In genomic region chr20:36093025-36093803, GRCh38 we compare ENCODE assay signal across 8 cellular contexts.
DNase-seq lines count a peak whose midpoint lies in the region; ATAC-seq and TF ChIP-seq lines count a peak whose summit lies in the region.

No MANE protein-coding gene starts in this region.

- peaks cover 10% of the 10 kb centered on the region for H3K79me1 ChIP-seq in trophoblast cell (ENCODE audit: low read length)

- ATAC-seq in Right ventricle myocardium superior (ENCODE audit: poor library complexity) (peak; percentile 50), GM18502 (IDR thresholded peaks at IDR 0.05; ENCODE audit: poor library complexity, unreplicated experiment) (no peak), GM21786 (IDR thresholded peaks at IDR 0.05; ENCODE audit: unreplicated experiment) (no peak)

- H3K23ac ChIP-seq in trophoblast cell (ENCODE audit: low read length), result peak overlapping the region; percentile 0

- peaks cover 4% of the 10 kb centered on the region for H3K36me3 Mint-ChIP-seq in activated naive CD4-positive, alpha-beta T cell treated with anti-CD3 and anti-CD28 coated beads, Interleukin-2, amount 50 U/mL, for 24 hours

- H3K4ac ChIP-seq in trophoblast cell (ENCODE audit: low read depth, low read length), result peak overlapping the region; percentile 5

- peak; percentile 77 for DNase-seq in Right ventricle myocardium superior
- peak in 1 of 2 donors; percentile 26 for DNase-seq in trophoblast cell
- no peak for DNase-seq in globus pallidus (ENCODE audit: low spot score)

- no CpG with 5 or more reads among the region's 78 CpGs for WGBS in trophoblast cell (ENCODE audit: extremely low coverage, insufficient coverage, insufficient read length)

- peak overlapping the region; percentile 54 for H3K14ac ChIP-seq in trophoblast cell (ENCODE audit: low read length)

- H2AFZ ChIP-seq in OCI-LY3 (ENCODE audit: low read depth, low read length) (peak overlapping the region; percentile 54), trophoblast cell (ENCODE audit: insufficient read depth, low read length, poor library complexity) (peak overlapping the region; percentile 27)

- no peaks in the 10 kb centered on the region for H4K20me1 ChIP-seq in OCI-LY3 (ENCODE audit: insufficient read depth, low read length)

- H3K9ac ChIP-seq in OCI-LY3 (ENCODE audit: low read length) (peak overlapping the region; percentile 72), trophoblast cell (ENCODE audit: low read length) (no peak overlapping the region)

- no peak overlapping the region for H3K27ac ChIP-seq in OCI-LY3 (ENCODE audit: low read length)
- no peak overlapping the region for H3K27ac ChIP-seq in trophoblast cell (ENCODE audit: low read depth, low read length)

- peaks cover 36% of the 10 kb centered on the region for H3K4me1 ChIP-seq in OCI-LY3 (ENCODE audit: low read length)
- H3K4me1 ChIP-seq in trophoblast cell (ENCODE audit: control insufficient read depth in 1 of 2, insufficient read depth in 2 of 2, low read length in 2 of 2), result peaks cover 14 to 22% of the 10 kb centered on the region in 2 experiments

- peak overlapping the region; percentile 67 for H3K18ac ChIP-seq in trophoblast cell (ENCODE audit: low read length)

- no peak for TF ChIP-seq CTCF in GM12875 (IDR thresholded peaks at IDR 0.05; ENCODE audit: borderline replicate concordance, insufficient read depth, low read depth, low read length)
- no peak for TF ChIP-seq CTCF in OCI-LY3 (IDR thresholded peaks at IDR 0.05; ENCODE audit: low read depth, low read length)

- H3K27me3 ChIP-seq in OCI-LY3 (ENCODE audit: low read depth, low read length) (peaks cover 19% of the 10 kb centered on the region), trophoblast cell (ENCODE audit: insufficient read depth, low read length) (peaks cover 8% of the 10 kb centered on the region)

- no peak overlapping the region for H2BK12ac ChIP-seq in trophoblast cell (ENCODE audit: low read length)

- peak overlapping the region; percentile 68 for H3K27ac Mint-ChIP-seq in activated naive CD4-positive, alpha-beta T cell treated with anti-CD3 and anti-CD28 coated beads, Interleukin-2, amount 50 U/mL, for 24 hours

- no peak overlapping the region for H2BK120ac ChIP-seq in trophoblast cell (ENCODE audit: insufficient read depth, low read length, poor library complexity)

- H4K91ac ChIP-seq in trophoblast cell (ENCODE audit: low read depth, low read length), result peak overlapping the region; percentile 11

- no peaks in the 10 kb centered on the region for H3K9me3 ChIP-seq in OCI-LY3 (ENCODE audit: insufficient read depth, low read length)
- peaks cover 2% of the 10 kb centered on the region for H3K9me3 ChIP-seq in trophoblast cell (ENCODE audit: insufficient read depth, low read depth, low read length)

- peaks cover 16% of the 10 kb centered on the region for H3K4me1 Mint-ChIP-seq in activated naive CD4-positive, alpha-beta T cell treated with anti-CD3 and anti-CD28 coated beads, Interleukin-2, amount 50 U/mL, for 24 hours

- H3K4me2 ChIP-seq in OCI-LY3 (ENCODE audit: low read length) (peak overlapping the region; percentile 96), trophoblast cell (ENCODE audit: low read length) (peak overlapping the region; percentile 80)

- peak overlapping the region; percentile 4 for H4K8ac ChIP-seq in trophoblast cell (ENCODE audit: low read depth, low read length)

- no peak overlapping the region for H2BK5ac ChIP-seq in trophoblast cell (ENCODE audit: low read depth, low read length, poor library complexity)

- H3K9me3 Mint-ChIP-seq in activated naive CD4-positive, alpha-beta T cell treated with anti-CD3 and anti-CD28 coated beads, Interleukin-2, amount 50 U/mL, for 24 hours, result no peaks in the 10 kb centered on the region

- peaks cover 21% of the 10 kb centered on the region for H3K27me3 Mint-ChIP-seq in activated naive CD4-positive, alpha-beta T cell treated with anti-CD3 and anti-CD28 coated beads, Interleukin-2, amount 50 U/mL, for 24 hours

- H3K79me2 ChIP-seq in OCI-LY3 (ENCODE audit: low read length), result no peaks in the 10 kb centered on the region
- H3K79me2 ChIP-seq in trophoblast cell (ENCODE audit: control insufficient read depth, insufficient read depth, low read length, poor library complexity), result peaks cover 8% of the 10 kb centered on the region

- intact Hi-C loops in Right ventricle myocardium superior (cut with DNase I), result no loop called here

- H4K12ac ChIP-seq in trophoblast cell (ENCODE audit: low read depth, low read length), result no peak overlapping the region

- H3K4me3 Mint-ChIP-seq in activated naive CD4-positive, alpha-beta T cell treated with anti-CD3 and anti-CD28 coated beads, Interleukin-2, amount 50 U/mL, for 24 hours, result peak overlapping the region; percentile 94

- H2AK5ac ChIP-seq in trophoblast cell (ENCODE audit: low read length), result no peak overlapping the region

- no peaks in the 10 kb centered on the region for H3K36me3 ChIP-seq in OCI-LY3 (replicated peaks; ENCODE audit: low read depth, low read length)
- no peaks in the 10 kb centered on the region for H3K36me3 ChIP-seq in trophoblast cell (ENCODE audit: control insufficient read depth in 1 of 2, insufficient read depth in 2 of 2, low read length in 2 of 2)

- H3K4me3 ChIP-seq in GM12875 (ENCODE audit: low read depth, low read length) (peak overlapping the region; percentile 43), OCI-LY3 (ENCODE audit: low read length) (peak overlapping the region; percentile 88), trophoblast cell (ENCODE audit: low read depth, low read length) (peak overlapping the region; percentile 75)
